In genomic region chr17:8365143-8365542, GRCh38 we compare ENCODE assay signal across 15 cellular contexts. TPM values are rescaled to one million over a fixed set of nuclear protein-coding genes. Genes with fewer than 3 reads are reported as not detected.
DNase-seq lines count a peak whose midpoint lies in the region; ATAC-seq, FAIRE-seq and TF ChIP-seq lines count a peak whose summit lies in the region.
"Had no signal": no experiment of that assay in that cellular context is flagged by ENCODE, and none has a peak within 500 bp of the region (broad histone marks: within the 10 kb centered on the region; RNA-seq: fewer than 3 reads in every experiment).

No MANE protein-coding gene starts in this region.

- H3K36me3 Mint-ChIP-seq in natural killer cell treated with Interleukin-12 subunit alpha and Interleukin-12 subunit beta and Interleukin-15 and Interleukin-18, amount 100 ng/mL, for 72 hours = no peaks in the 10 kb centered on the region

- ATAC-seq in omental fat pad (ENCODE audit: low FRiP score) = peak; percentile 46
- no peak for ATAC-seq in natural killer cell treated with Interleukin-12 subunit alpha and Interleukin-12 subunit beta and Interleukin-15 and Interleukin-18, amount 100 ng/mL, for 72 hours

- no peaks in the 10 kb centered on the region for H3K9me3 Mint-ChIP-seq in natural killer cell treated with Interleukin-12 subunit alpha and Interleukin-12 subunit beta and Interleukin-15 and Interleukin-18, amount 100 ng/mL, for 72 hours
- H3K9me3 Mint-ChIP-seq: T-helper 1 cell treated with Interleukin-12 subunit alpha and Interleukin-12 subunit beta and Interleukin-4 antibody, amounts not matched to agents 30 μg/mL and 1 μg/mL, for 36 hours had no signal

- DNase-seq in EH (ENCODE audit: low read depth) (peak; percentile 56), RCC 7860 (ENCODE audit: low spot score) (peak; percentile 28), fibroblast of gingiva (ENCODE audit: low read depth) (peak; percentile 48), omental fat pad (ENCODE audit: low spot score) (no peak), GM10248 (ENCODE audit: extremely low spot score) (no peak), GM13976 (ENCODE audit: low spot score) (no peak)
- DNase-seq in natural killer cell treated with Interleukin-12 subunit alpha and Interleukin-12 subunit beta and Interleukin-15 and Interleukin-18, amount 100 ng/mL, for 72 hours (ENCODE audit: low spot score) = no peak
- no peak for DNase-seq in activated effector memory CD4-positive, alpha-beta T cell treated with anti-CD3 and anti-CD28 coated beads, Interleukin-2, amount 50 U/mL, for 16 hours
- DNase-seq: activated CD4-positive, CD25-positive, alpha-beta regulatory T cell treated with anti-CD3 and anti-CD28 coated beads, Interleukin-2, amount 50 U/mL, for 72 hours; colonic mucosa; mesendoderm; NCI-H1930 had no signal

- in situ Hi-C loops in GM13976 (cut with MboI; ENCODE audit: low sequenced_read_pairs, unreplicated experiment) = no loop called here

- TF ChIP-seq CTCF in omental fat pad (IDR thresholded peaks at IDR 0.05) (no peak), GM10248 (IDR thresholded peaks at IDR 0.05; ENCODE audit: control extremely low read depth, extremely low read depth, low read depth, missing control alignments) (no peak), GM13976 (IDR thresholded peaks at IDR 0.05; ENCODE audit: borderline replicate concordance, control extremely low read depth, extremely low read depth, insufficient read depth, missing control alignments) (no peak)

- H3K4me1 Mint-ChIP-seq in natural killer cell treated with Interleukin-12 subunit alpha and Interleukin-12 subunit beta and Interleukin-15 and Interleukin-18, amount 100 ng/mL, for 72 hours (ENCODE audit: low read depth in 2 of 2) = peaks cover 0 to 8% of the 10 kb centered on the region in 2 donors

- H3K27me3 Mint-ChIP-seq in natural killer cell treated with Interleukin-12 subunit alpha and Interleukin-12 subunit beta and Interleukin-15 and Interleukin-18, amount 100 ng/mL, for 72 hours = no peaks in the 10 kb centered on the region

- CTCF ChIA-PET in GM10248 (lab: Yijun Ruan, JAX) = interaction anchor here (0.6 to 0.8 kb wide), 2 partner anchors 19 to 286 kb away, joined by 3 to 5 read pairs; no protein-coding TSS in a partner anchor

- POLR2A ChIA-PET in GM10248 (lab: Yijun Ruan, JAX) = no interaction called here

- no peak for FAIRE-seq in RCC 7860 (lab: Jason Lieb, UNC)
- FAIRE-seq: D721Med had no signal

- no peak overlapping the region for H3K4me3 Mint-ChIP-seq in natural killer cell treated with Interleukin-12 subunit alpha and Interleukin-12 subunit beta and Interleukin-15 and Interleukin-18, amount 100 ng/mL, for 72 hours
- H3K4me3 Mint-ChIP-seq: T-helper 1 cell treated with Interleukin-12 subunit alpha and Interleukin-12 subunit beta and Interleukin-4 antibody, amounts not matched to agents 30 μg/mL and 1 μg/mL, for 36 hours had no signal

- H3K27ac Mint-ChIP-seq in natural killer cell treated with Interleukin-12 subunit alpha and Interleukin-12 subunit beta and Interleukin-15 and Interleukin-18, amount 100 ng/mL, for 72 hours = peak overlapping the region in 1 of 2 donors; percentile 35
- H3K27ac Mint-ChIP-seq: T-helper 1 cell treated with Interleukin-12 subunit alpha and Interleukin-12 subunit beta and Interleukin-4 antibody, amounts not matched to agents 30 μg/mL and 1 μg/mL, for 36 hours had no signal

RNA-seq across cellular contexts. Expression of gene RPL26, which starts 17.9 kb away (rescaled TPM):
- 1,000 to 10,000 TPM; 3,452 to 4,057 (median 3,629) TPM for total RNA-seq in omental fat pad
- 1,000 to 10,000 TPM in 1 of 2 donors, 100 to 1,000 TPM in 1; 884 to 1,221 TPM for total RNA-seq in natural killer cell treated with Interleukin-12 subunit alpha and Interleukin-12 subunit beta and Interleukin-15 and Interleukin-18, amount 100 ng/mL, for 72 hours

RNA-seq across cellular contexts. Expression of gene ODF4, which starts 25.5 kb away (rescaled TPM):
- not detected for total RNA-seq in omental fat pad
- not detected for total RNA-seq in natural killer cell treated with Interleukin-12 subunit alpha and Interleukin-12 subunit beta and Interleukin-15 and Interleukin-18, amount 100 ng/mL, for 72 hours
- total RNA-seq: colonic mucosa, RPMI7951 had no signal

RNA-seq across cellular contexts. Expression of gene RNF222, which starts 32.5 kb away (rescaled TPM):
- total RNA-seq in omental fat pad = not detected
- not detected for total RNA-seq in natural killer cell treated with Interleukin-12 subunit alpha and Interleukin-12 subunit beta and Interleukin-15 and Interleukin-18, amount 100 ng/mL, for 72 hours
- total RNA-seq: colonic mucosa, RPMI7951 had no signal

RNA-seq across cellular contexts. Expression of gene ARHGEF15, which starts 55.1 kb away (rescaled TPM):
- total RNA-seq in omental fat pad = 100 to 1,000 TPM in 1 of 4 donors, 10 to 100 TPM in 2, 1 to 10 TPM in 1; 8.6 to 132 (median 60.4) TPM
- not detected for total RNA-seq in natural killer cell treated with Interleukin-12 subunit alpha and Interleukin-12 subunit beta and Interleukin-15 and Interleukin-18, amount 100 ng/mL, for 72 hours
- total RNA-seq: RPMI7951 had no signal

Comparison
In these comparisons a context has a peak if more than half of its experiments do, and no peak if none do; other contexts are left out.
1. DNase-seq: peak in EH (single experiment), RCC 7860 (single experiment) and fibroblast of gingiva (single experiment); none in omental fat pad (single experiment), natural killer cell treated with Interleukin-12 subunit alpha and Interleukin-12 subunit beta and Interleukin-15 and Interleukin-18, amount 100 ng/mL, for 72 hours (single experiment), GM10248 (single experiment), GM13976 (single experiment) and activated effector memory CD4-positive, alpha-beta T cell treated with anti-CD3 and anti-CD28 coated beads, Interleukin-2, amount 50 U/mL, for 16 hours (single experiment).